20 cellular contexts compared by ENCODE assay signal in the genomic region with DNA sequence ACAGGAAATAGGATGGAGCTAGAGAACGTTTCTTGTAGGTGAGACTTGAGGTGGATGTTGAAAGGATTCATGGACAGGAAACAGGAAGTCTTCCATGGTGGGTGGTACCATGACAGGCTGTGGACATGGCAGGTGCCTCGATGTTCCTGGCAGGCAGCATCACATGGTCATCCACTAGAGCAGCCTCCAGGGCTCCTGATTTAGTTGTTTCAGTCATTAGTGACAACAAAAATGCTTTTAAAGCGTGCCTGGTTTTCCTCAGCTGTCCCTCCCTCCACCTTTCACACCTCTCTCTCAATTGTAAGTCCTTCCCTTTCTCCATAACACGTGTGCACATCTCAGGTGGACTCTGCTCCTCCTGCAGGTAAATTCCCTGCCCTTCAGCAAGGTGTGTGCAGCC. TPM values are rescaled to one million over a fixed set of nuclear protein-coding genes. Genes with fewer than 3 reads are reported as not detected.
DNase-seq lines count a peak whose midpoint lies in the region; ATAC-seq, FAIRE-seq and TF ChIP-seq lines count a peak whose summit lies in the region.
"Had no signal": no experiment of that assay in that cellular context is flagged by ENCODE, and none has a peak within 500 bp of the region (broad histone marks: within the 10 kb centered on the region; RNA-seq: fewer than 3 reads in every experiment).

No MANE protein-coding gene starts in this region.

- H4K20me1 ChIP-seq in PC-3 (ENCODE audit: low read length), result no peaks in the 10 kb centered on the region

- peaks cover 13% of the 10 kb centered on the region for H3K4me1 Mint-ChIP-seq in stimulated activated memory B cell treated with anti-CD40 and anti-IgM and Interleukin-4, amounts not matched to agents 10 μg/mL and 1 μg/mL and 100 μg/mL, for 72 hours

- no peaks in the 10 kb centered on the region for H3F3A ChIP-seq in PC-3 (ENCODE audit: low read length, unreplicated experiment)

- BruUV-seq in PC-3 (replicated peaks; lab: Mats Ljungman, UMichigan), result no TSS peak

- no peak for ATAC-seq in A549
- ATAC-seq in PC-3, result no peak
- ATAC-seq in GM18861 (IDR thresholded peaks at IDR 0.05; ENCODE audit: unreplicated experiment), result no peak
- ATAC-seq in upper lobe of right lung, result no peak
- no peak for ATAC-seq in GM21529 (IDR thresholded peaks at IDR 0.05; ENCODE audit: unreplicated experiment)
- ATAC-seq in stimulated activated memory B cell treated with anti-CD40 and anti-IgM and Interleukin-4, amounts not matched to agents 10 μg/mL and 1 μg/mL and 100 μg/mL, for 72 hours, result no peak
- ATAC-seq: left lung had no signal

- no peak for TF ChIP-seq POLR2A in A549 (IDR thresholded peaks at IDR 0.05; ENCODE audit: low read length)

- H3K4me3 ChIP-seq in A549 (no peak overlapping the region), PC-3 (ENCODE audit: low read length) (no peak overlapping the region), rectal smooth muscle tissue (ENCODE audit: low read length) (no peak overlapping the region), upper lobe of right lung (no peak overlapping the region)
- H3K4me3 ChIP-seq: left lung had no signal

- no peak for TF ChIP-seq EP300 in A549 (IDR thresholded peaks at IDR 0.05)

- no peaks in the 10 kb centered on the region for H3K36me3 ChIP-seq in PC-3 (ENCODE audit: low read depth, low read length)
- H3K36me3 ChIP-seq in rectal smooth muscle tissue (ENCODE audit: control insufficient read depth, insufficient read depth, low read length), result no peaks in the 10 kb centered on the region
- H3K36me3 ChIP-seq in upper lobe of right lung, result no peaks in the 10 kb centered on the region
- H3K36me3 ChIP-seq: left lung, WERI-Rb-1 had no signal

- no peaks in the 10 kb centered on the region for H3K27me3 ChIP-seq in PC-3 (ENCODE audit: low read length)
- H3K27me3 ChIP-seq in rectal smooth muscle tissue (ENCODE audit: control insufficient read depth, insufficient read depth, low read length), result no peaks in the 10 kb centered on the region
- H3K27me3 ChIP-seq in upper lobe of right lung, result no peaks in the 10 kb centered on the region
- H3K27me3 ChIP-seq: left lung had no signal

- H3K36me3 Mint-ChIP-seq in stimulated activated memory B cell treated with anti-CD40 and anti-IgM and Interleukin-4, amounts not matched to agents 10 μg/mL and 1 μg/mL and 100 μg/mL, for 72 hours, result no peaks in the 10 kb centered on the region
- H3K36me3 Mint-ChIP-seq: naive B cell, type B pancreatic cell had no signal

- no peaks in the 10 kb centered on the region for H3K27me3 Mint-ChIP-seq in stimulated activated memory B cell treated with anti-CD40 and anti-IgM and Interleukin-4, amounts not matched to agents 10 μg/mL and 1 μg/mL and 100 μg/mL, for 72 hours
- H3K27me3 Mint-ChIP-seq: naive B cell, type B pancreatic cell had no signal

- H3K4me2 ChIP-seq in A549 (no peak overlapping the region), PC-3 (ENCODE audit: low read length) (no peak overlapping the region)

- H3K4me1 ChIP-seq in A549 (peaks cover 24% of the 10 kb centered on the region), PC-3 (ENCODE audit: insufficient read depth, low read length) (peaks cover 31% of the 10 kb centered on the region), rectal smooth muscle tissue (ENCODE audit: control insufficient read depth, insufficient read depth, low read length) (peaks cover 39% of the 10 kb centered on the region), upper lobe of right lung (peaks cover 7% of the 10 kb centered on the region)

- POLR2A ChIA-PET in A549 (lab: Yijun Ruan, JAX), result no interaction called here
- POLR2A ChIA-PET in PC-3 (lab: Charles Lee; ENCODE audit: unreplicated experiment), result no interaction called here

- no peak overlapping the region for H3K4me3 Mint-ChIP-seq in stimulated activated memory B cell treated with anti-CD40 and anti-IgM and Interleukin-4, amounts not matched to agents 10 μg/mL and 1 μg/mL and 100 μg/mL, for 72 hours
- H3K4me3 Mint-ChIP-seq: CD8-positive, alpha-beta memory T cell; naive B cell; type B pancreatic cell had no signal

- H3K9me2 ChIP-seq in PC-3 (replicated peaks; ENCODE audit: low read length), result no peaks in the 10 kb centered on the region

- no peak for TF ChIP-seq CTCF in A549 (IDR thresholded peaks at IDR 0.05)
- TF ChIP-seq CTCF in PC-3 (conservative IDR thresholded peaks at IDR 0.05; ENCODE audit: low read depth, low read length), result no peak
- no peak for TF ChIP-seq CTCF in upper lobe of right lung (IDR thresholded peaks at IDR 0.05)

- no peak overlapping the region; the same call in 1 of the 2 replicates for H3K9ac ChIP-seq in PC-3 (ENCODE audit: low read length)
- H3K9ac ChIP-seq in rectal smooth muscle tissue (ENCODE audit: low read length), result no peak overlapping the region

- intact Hi-C loops in PC-3 (cut with micrococcal nuclease), result loop anchor here (10.0 kb wide), 1 partner anchor 117 kb away; no protein-coding TSS in a partner anchor
- intact Hi-C loops in upper lobe of right lung (cut with DNase I), result no loop called here

- H3K9me3 ChIP-seq in A549 (no peaks in the 10 kb centered on the region), PC-3 (ENCODE audit: low read length) (no peaks in the 10 kb centered on the region), upper lobe of right lung (no peaks in the 10 kb centered on the region)
- H3K9me3 ChIP-seq: left lung had no signal

- CTCF ChIA-PET in A549 (lab: Yijun Ruan, JAX) (no interaction called here), PC-3 (lab: Charles Lee) (no interaction called here)

- no peak for DNase-seq in A549 (ENCODE audit: low read depth in 1 of 2, low spot score in 1 of 2)
- no peak for DNase-seq in PC-3
- no peak for DNase-seq in epithelial cell of prostate (ENCODE audit: low read depth, low spot score)
- no peak for DNase-seq in upper lobe of right lung
- DNase-seq: CD8-positive, alpha-beta memory T cell; GOT3; left lung; MM.1S; naive B cell; NCI-H187; T-helper 1 cell; WERI-Rb-1 had no signal

- no peaks in the 10 kb centered on the region for H3K9me3 Mint-ChIP-seq in stimulated activated memory B cell treated with anti-CD40 and anti-IgM and Interleukin-4, amounts not matched to agents 10 μg/mL and 1 μg/mL and 100 μg/mL, for 72 hours
- H3K9me3 Mint-ChIP-seq: CD8-positive, alpha-beta memory T cell; naive B cell; type B pancreatic cell had no signal

- peak overlapping the region; percentile 33 to 85; a peak in 4 of 6 replicates for H3K27ac ChIP-seq in A549
- H3K27ac ChIP-seq in PC-3 (ENCODE audit: low read length), result peak overlapping the region; percentile 90
- H3K27ac ChIP-seq in epithelial cell of prostate, result peak overlapping the region; percentile 87
- H3K27ac ChIP-seq in rectal smooth muscle tissue (ENCODE audit: low read depth, low read length), result peak overlapping the region; percentile 72
- H3K27ac ChIP-seq in upper lobe of right lung, result no peak overlapping the region
- H3K27ac ChIP-seq: WERI-Rb-1 had no signal

- H3K27ac Mint-ChIP-seq in stimulated activated memory B cell treated with anti-CD40 and anti-IgM and Interleukin-4, amounts not matched to agents 10 μg/mL and 1 μg/mL and 100 μg/mL, for 72 hours, result no peak overlapping the region
- H3K27ac Mint-ChIP-seq: CD8-positive, alpha-beta memory T cell; type B pancreatic cell had no signal

- 72% methylated on average over 4 of the region's 4 CpGs for WGBS in A549 (ENCODE audit: missing lambda C conversion rate)

- no peak for FAIRE-seq in A549 (lab: Jason Lieb, UNC)
- FAIRE-seq: RCC 7860 had no signal

- no peak for TF ChIP-seq RAD21 in A549 (conservative IDR thresholded peaks at IDR 0.05 in 1 of 2, IDR thresholded peaks at IDR 0.05 in 1 of 2)

- H3K79me2 ChIP-seq in PC-3 (ENCODE audit: low read length), result no peaks in the 10 kb centered on the region

- H2AFZ ChIP-seq in PC-3 (ENCODE audit: low read length), result no peak overlapping the region

TF ChIP-seq in A549, 52 proteins besides CTCF, POLR2A, EP300 and RAD21 (continues in another document):
- TF ChIP-seq BHLHE40 (IDR thresholded peaks at IDR 0.05; ENCODE audit: low read depth, low read length) (no peak), CBX2 (IDR thresholded peaks at IDR 0.05; ENCODE audit: borderline replicate concordance, low read depth) (no peak), ZFP36 (IDR thresholded peaks at IDR 0.05; ENCODE audit: borderline replicate concordance, partially characterized antibody) (no peak), MYC (IDR thresholded peaks at IDR 0.05; ENCODE audit: borderline replicate concordance, low read length) (no peak), FOSB (CRISPR knock-in tag; IDR thresholded peaks at IDR 0.05) (no peak), ESRRA (IDR thresholded peaks at IDR 0.05; ENCODE audit: borderline replicate concordance, low read length) (no peak), MAZ (IDR thresholded peaks at IDR 0.05; ENCODE audit: borderline replicate concordance, low read depth, low read length) (no peak), RARB (CRISPR knock-in tag; IDR thresholded peaks at IDR 0.05) (no peak), TP53 (CRISPR knock-in tag; IDR thresholded peaks at IDR 0.05) (no peak)
- TF ChIP-seq, protein P1, sequence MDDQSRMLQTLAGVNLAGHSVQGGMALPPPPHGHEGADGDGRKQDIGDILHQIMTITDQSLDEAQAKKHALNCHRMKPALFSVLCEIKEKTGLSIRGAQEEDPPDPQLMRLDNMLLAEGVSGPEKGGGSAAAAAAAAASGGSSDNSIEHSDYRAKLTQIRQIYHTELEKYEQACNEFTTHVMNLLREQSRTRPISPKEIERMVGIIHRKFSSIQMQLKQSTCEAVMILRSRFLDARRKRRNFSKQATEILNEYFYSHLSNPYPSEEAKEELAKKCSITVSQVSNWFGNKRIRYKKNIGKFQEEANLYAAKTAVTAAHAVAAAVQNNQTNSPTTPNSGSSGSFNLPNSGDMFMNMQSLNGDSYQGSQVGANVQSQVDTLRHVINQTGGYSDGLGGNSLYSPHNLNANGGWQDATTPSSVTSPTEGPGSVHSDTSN (IDR thresholded peaks at IDR 0.05), result no peak
- TF ChIP-seq, protein P2, sequence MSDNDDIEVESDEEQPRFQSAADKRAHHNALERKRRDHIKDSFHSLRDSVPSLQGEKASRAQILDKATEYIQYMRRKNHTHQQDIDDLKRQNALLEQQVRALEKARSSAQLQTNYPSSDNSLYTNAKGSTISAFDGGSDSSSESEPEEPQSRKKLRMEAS (IDR thresholded peaks at IDR 0.05), result no peak

RNA-seq across cellular contexts. Expression of a gene that starts 25.2 kb away (rescaled TPM):
- polyA plus RNA-seq in A549 (2011; rRNA removed), result not detected in 2 replicates
- polyA plus RNA-seq in A549 (2012; cell fraction: cytosol; rRNA removed), result not detected in 2 replicates
- polyA plus RNA-seq in A549 (2012; cell fraction: nucleus; rRNA removed), result not detected in 2 replicates
- not detected in 3 replicates for polyA plus RNA-seq in A549 (2017; fragmentation: RNase III; extraction: RNeasy Plus Mini Kit Qiagen cat#74134 plus additional on column Dnase treatment)
- not detected in 2 replicates for polyA minus RNA-seq in A549 (2011; rRNA and poly(A)+ RNA removed)
- not detected in 2 replicates for total RNA-seq in PC-3 (2014; rRNA removed)
- 7.5 TPM for total RNA-seq in upper lobe of right lung
- total RNA-seq: activated CD8-positive, alpha-beta memory T cell treated with anti-CD3 and anti-CD28 coated beads for 36 hours; CD8-positive, alpha-beta memory T cell; NCI-H460 had no signal
- polyA plus RNA-seq: CD8-positive, alpha-beta memory T cell had no signal

RNA-seq across cellular contexts. Expression of a gene that starts 28.3 kb away (rescaled TPM):
- polyA plus RNA-seq in A549 (2011; rRNA removed) (0.21 and 0.43 TPM in 2 replicates), A549 (2017; fragmentation: RNase III; extraction: RNeasy Plus Mini Kit Qiagen cat#74134 plus additional on column Dnase treatment) (0.25 to 0.41 TPM (median 0.35 TPM) in 3 replicates)
- polyA plus RNA-seq in A549 (2012; cell fraction: cytosol; rRNA removed), result 0.07 and 0.09 TPM in 2 replicates
- 0.04 and 0.05 TPM in 2 replicates for polyA plus RNA-seq in A549 (2012; cell fraction: nucleus; rRNA removed)
- polyA minus RNA-seq in A549 (2011; rRNA and poly(A)+ RNA removed), result 0.10 and 0.17 TPM in 2 replicates
- total RNA-seq in PC-3 (2014; rRNA removed) (0.29 TPM in 1 of 2 replicates, not detected in the other), upper lobe of right lung (13.8 TPM)
- total RNA-seq: activated CD8-positive, alpha-beta memory T cell treated with anti-CD3 and anti-CD28 coated beads for 36 hours; CD8-positive, alpha-beta memory T cell had no signal
- polyA plus RNA-seq: CD8-positive, alpha-beta memory T cell had no signal

Comparison
In these comparisons a context has a peak if more than half of its experiments do, and no peak if none do; other contexts are left out.
1. RNA of a gene that starts 28.3 kb away (total RNA-seq): 13.8 TPM in upper lobe of right lung (single experiment); 0.29 TPM in PC-3; every median in the first group is over 10 times any median in the second.